ENCODE assay signal across 10 cellular contexts in the genomic region with DNA sequence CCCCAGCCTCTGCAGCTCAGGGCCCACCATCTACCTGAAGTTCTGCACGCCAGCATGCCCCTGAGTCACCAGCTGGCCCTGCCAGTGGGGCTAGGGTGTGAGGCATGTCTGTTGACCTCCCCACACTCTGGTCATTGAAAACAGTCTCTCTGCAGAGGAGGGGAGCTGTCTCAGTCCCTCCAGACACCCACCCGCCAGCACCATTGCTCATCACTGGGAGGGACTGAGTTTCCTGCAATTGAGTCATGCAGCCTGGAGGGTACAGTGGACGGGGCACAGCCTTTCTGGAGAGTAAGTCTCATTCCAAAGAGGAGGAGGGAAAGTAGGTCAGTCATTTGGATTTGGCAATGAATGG. TPM values are rescaled to one million over a fixed set of nuclear protein-coding genes. Genes with fewer than 3 reads are reported as not detected.
A peak's percentile ranks its signal among the peaks of the same experiment; 100 is the strongest.
DNase-seq lines count a peak whose midpoint lies in the region; ATAC-seq, FAIRE-seq and TF ChIP-seq lines count a peak whose summit lies in the region.
"Had no signal": no experiment of that assay in that cellular context is flagged by ENCODE, and none has a peak within 500 bp of the region (broad histone marks: within the 10 kb centered on the region; RNA-seq: fewer than 3 reads in every experiment).

No MANE protein-coding gene starts in this region.

- TF ChIP-seq RAD21 in IMR-90 (IDR thresholded peaks at IDR 0.05; ENCODE audit: low read length): peak; percentile 21

- no peak overlapping the region for H3K9ac ChIP-seq in IMR-90 (ENCODE audit: low read depth, low read length)

- H3K27ac ChIP-seq in IMR-90 (ENCODE audit: insufficient read depth, low read length) (peak overlapping the region; percentile 2; the same call in 1 of the 2 replicates), small intestine (ENCODE audit: low read depth in 1 of 2, low read length in 1 of 2) (no peak overlapping the region)
- H3K27ac ChIP-seq: cardiac muscle cell had no signal

- no CpG with 5 or more reads among the region's 3 CpGs for WGBS in IMR-90 (ENCODE audit: extremely low coverage in 2 of 2, insufficient read length in 1 of 2), 2 experiments
- 60 to 82% (median 72%) methylated on average over 3 of the region's 3 CpGs for WGBS in small intestine, 3 donors

- H3K23ac ChIP-seq in IMR-90 (ENCODE audit: low read depth, low read length): peak overlapping the region; percentile 11; the same call in 1 of the 2 replicates

- no peak overlapping the region; the same call in 1 of the 2 replicates for H3K4me2 ChIP-seq in IMR-90 (ENCODE audit: low read depth, low read length)

- H2AK9ac ChIP-seq in IMR-90 (replicated peaks; ENCODE audit: low read depth, low read length, poor library complexity): peak overlapping the region; percentile 66

- H3K14ac ChIP-seq in IMR-90 (replicated peaks; ENCODE audit: low read depth, low read length): peak overlapping the region; percentile 27

- no peaks in the 10 kb centered on the region for H3K27me3 ChIP-seq in IMR-90 (ENCODE audit: control insufficient read depth, insufficient read depth, low read length)
- H3K27me3 ChIP-seq in small intestine (ENCODE audit: control insufficient read depth in 2 of 2, insufficient read depth in 2 of 2, low read length in 2 of 2): no peaks in the 10 kb centered on the region
- H3K27me3 ChIP-seq: cardiac muscle cell had no signal

- H4K5ac ChIP-seq in IMR-90 (ENCODE audit: low read depth, low read length): peak overlapping the region; percentile 7; the same call in 1 of the 2 replicates

- H3K36me3 ChIP-seq in IMR-90 (ENCODE audit: control insufficient read depth, insufficient read depth, low read length) (no peaks in the 10 kb centered on the region), small intestine (ENCODE audit: control insufficient read depth in 2 of 2, insufficient read depth in 2 of 2, low read length in 2 of 2) (no peaks in the 10 kb centered on the region)
- H3K36me3 ChIP-seq: cardiac muscle cell had no signal

- H3K9me3 ChIP-seq in IMR-90 (ENCODE audit: control insufficient read depth, insufficient read depth, low read length) (no peaks in the 10 kb centered on the region), small intestine (ENCODE audit: control insufficient read depth, low read depth) (no peaks in the 10 kb centered on the region)

- TF ChIP-seq POLR2A in IMR-90 (IDR thresholded peaks at IDR 0.05; ENCODE audit: low read depth, low read length): no peak

- H3K9me1 ChIP-seq in IMR-90 (ENCODE audit: insufficient read depth, low read length): peaks cover 21% of the 10 kb centered on the region

- peaks cover 14% of the 10 kb centered on the region for H3K27me3 Mint-ChIP-seq in nephron (ENCODE audit: low read depth)

- H2AFZ ChIP-seq in IMR-90 (replicated peaks; ENCODE audit: low read length, poor library complexity): peak overlapping the region; percentile 77

- TF ChIP-seq CTCF in AG10803 (conservative IDR thresholded peaks at IDR 0.05; ENCODE audit: low read length) (no peak), IMR-90 (conservative IDR thresholded peaks at IDR 0.05; ENCODE audit: low read depth, low read length) (no peak), choroid plexus epithelial cell (conservative IDR thresholded peaks at IDR 0.05; ENCODE audit: low read depth, low read length) (no peak), nephron (IDR thresholded peaks at IDR 0.05; ENCODE audit: unreplicated experiment in 3 of 3) (no peak), GM13976 (IDR thresholded peaks at IDR 0.05; ENCODE audit: borderline replicate concordance, control extremely low read depth, extremely low read depth, insufficient read depth, missing control alignments) (no peak)

- H4K91ac ChIP-seq in IMR-90 (ENCODE audit: insufficient read depth, low read depth, low read length): peak overlapping the region; percentile 75

- ATAC-seq in IMR-90 (ENCODE audit: low read depth) (peak; percentile 93), GM21619 (IDR thresholded peaks at IDR 0.05; ENCODE audit: unreplicated experiment) (no peak)

- peak overlapping the region; percentile 82 for H2BK120ac ChIP-seq in IMR-90 (ENCODE audit: low read depth, low read length)

- no peak overlapping the region for H3K4me3 Mint-ChIP-seq in nephron

- H4K8ac ChIP-seq in IMR-90 (ENCODE audit: low read depth in 2 of 2, low read length in 2 of 2): peak overlapping the region in 1 of 2 experiments; percentile 95; a peak in 2 of 4 replicates

- dilution Hi-C loops in IMR-90 (cut with HindIII; ENCODE audit: low sequenced_read_pairs, unreplicated experiment): no loop called here

- peaks cover 0 to 11% of the 10 kb centered on the region in 2 experiments; a peak in 1 of 4 replicates for H3K79me1 ChIP-seq in IMR-90 (ENCODE audit: low read depth in 1 of 2, low read length in 2 of 2)

- H3K9me3 Mint-ChIP-seq in nephron: no peaks in the 10 kb centered on the region

- H3K4me1 ChIP-seq in IMR-90 (ENCODE audit: control insufficient read depth, insufficient read depth, low read length) (peaks cover 27% of the 10 kb centered on the region), small intestine (ENCODE audit: control insufficient read depth in 2 of 2, insufficient read depth in 1 of 2, low read depth in 1 of 2, low read length in 1 of 2) (no peaks in the 10 kb centered on the region)

- peak overlapping the region in 2 of 3 experiments; percentile 19 to 94 for H3K27ac Mint-ChIP-seq in nephron

- POLR2A ChIA-PET in IMR-90 (lab: Charles Lee; ENCODE audit: unreplicated experiment): no interaction called here

- H2AK5ac ChIP-seq in IMR-90 (ENCODE audit: low read depth, low read length): peak overlapping the region; percentile 69

- peak overlapping the region; percentile 90 for H2BK20ac ChIP-seq in IMR-90 (ENCODE audit: low read depth, low read length)

- DNase-seq in AG10803 (ENCODE audit: low read depth) (peak; percentile 88), IMR-90 (peak; percentile 87), choroid plexus epithelial cell (ENCODE audit: low read depth) (peak; percentile 78), NCI-H2107 (lab: John Stamatoyannopoulos, UW) (no peak), GM13976 (ENCODE audit: low spot score) (no peak), small intestine (no peak)
- DNase-seq: activated CD4-positive, alpha-beta T cell treated with anti-CD3 and anti-CD28 coated beads for 1 hour had no signal

- BruUV-seq in IMR-90 (replicated peaks; lab: Mats Ljungman, UMichigan): no TSS peak

- peak overlapping the region; percentile 69 for H3K4ac ChIP-seq in IMR-90 (ENCODE audit: low read depth, low read length)

- H3K18ac ChIP-seq in IMR-90 (ENCODE audit: low read depth, low read length): peak overlapping the region; percentile 5

- intact Hi-C loops in IMR-90 (cut with micrococcal nuclease): loop anchor here (2.0 kb wide), 1 partner anchor 22 kb away; no protein-coding TSS in a partner anchor

- H3K36me3 Mint-ChIP-seq in nephron (ENCODE audit: low read depth): no peaks in the 10 kb centered on the region

- peak overlapping the region; percentile 62; the same call in 2 of the 3 replicates for H2BK15ac ChIP-seq in IMR-90 (ENCODE audit: low read depth, low read length)

- in situ Hi-C loops in IMR-90 (cut with MboI; ENCODE audit: low sequenced_read_pairs) (no loop called here), GM13976 (cut with MboI; ENCODE audit: low sequenced_read_pairs, unreplicated experiment) (no loop called here)

- CTCF ChIA-PET in IMR-90 (lab: Yijun Ruan, JAX): no interaction called here

- H3K4me3 ChIP-seq in AG10803 (ENCODE audit: low read length) (no peak overlapping the region), IMR-90 (ENCODE audit: insufficient read depth, low read depth, low read length) (no peak overlapping the region), choroid plexus epithelial cell (ENCODE audit: low read depth, low read length) (no peak overlapping the region), small intestine (ENCODE audit: low read depth in 1 of 2, low read length in 2 of 2) (no peak overlapping the region)
- H3K4me3 ChIP-seq: cardiac muscle cell had no signal

- H3K4me1 Mint-ChIP-seq in nephron: peaks cover 48% of the 10 kb centered on the region

- H3K56ac ChIP-seq in IMR-90 (ENCODE audit: extremely low read depth, insufficient read depth, low read length): no peak overlapping the region

- no peaks in the 10 kb centered on the region for H4K20me1 ChIP-seq in IMR-90 (ENCODE audit: insufficient read depth, low read length)

- peak overlapping the region; percentile 80 for H2BK5ac ChIP-seq in IMR-90 (ENCODE audit: low read depth, low read length, poor library complexity, severe bottlenecking)

- FAIRE-seq in small intestine (lab: Jason Lieb, UNC): no peak

TF ChIP-seq in IMR-90, 13 proteins besides CTCF, POLR2A, EP300 and RAD21 (continues in another document):
- no peak for TF ChIP-seq RFX5 (IDR thresholded peaks at IDR 0.05; ENCODE audit: low read depth, low read length)
- TF ChIP-seq CHD1 (IDR thresholded peaks at IDR 0.05; ENCODE audit: low read depth, low read length): no peak
- TF ChIP-seq SMC3 (IDR thresholded peaks at IDR 0.05; ENCODE audit: low read depth, low read length): no peak; the same call in 1 of the 2 replicates
- TF ChIP-seq BHLHE40 (IDR thresholded peaks at IDR 0.05; ENCODE audit: low read depth, low read length): peak; percentile 54; the same call in 1 of the 2 replicates
- TF ChIP-seq MXI1 (IDR thresholded peaks at IDR 0.05; ENCODE audit: borderline replicate concordance, low read depth, low read length): no peak; the same call in 1 of the 2 replicates
- no peak for TF ChIP-seq MAFK (IDR thresholded peaks at IDR 0.05; ENCODE audit: low read depth, low read length)
- no peak for TF ChIP-seq NFE2L2 (IDR thresholded peaks at IDR 0.05; ENCODE audit: low read depth, low read length)
- peak; percentile 87 for TF ChIP-seq FOS (IDR thresholded peaks at IDR 0.05; ENCODE audit: low read depth, low read length)
- TF ChIP-seq, protein P1, sequence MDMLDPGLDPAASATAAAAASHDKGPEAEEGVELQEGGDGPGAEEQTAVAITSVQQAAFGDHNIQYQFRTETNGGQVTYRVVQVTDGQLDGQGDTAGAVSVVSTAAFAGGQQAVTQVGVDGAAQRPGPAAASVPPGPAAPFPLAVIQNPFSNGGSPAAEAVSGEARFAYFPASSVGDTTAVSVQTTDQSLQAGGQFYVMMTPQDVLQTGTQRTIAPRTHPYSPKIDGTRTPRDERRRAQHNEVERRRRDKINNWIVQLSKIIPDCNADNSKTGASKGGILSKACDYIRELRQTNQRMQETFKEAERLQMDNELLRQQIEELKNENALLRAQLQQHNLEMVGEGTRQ (IDR thresholded peaks at IDR 0.05; ENCODE audit: low read depth, low read length): peak; percentile 4; the same call in 1 of the 2 replicates
- peak; percentile 88 for TF ChIP-seq CEBPB (IDR thresholded peaks at IDR 0.05; ENCODE audit: low read depth, low read length)
- TF ChIP-seq RCOR1 (IDR thresholded peaks at IDR 0.05; ENCODE audit: insufficient replicate concordance, low read length): peak; percentile 11

RNA-seq across cellular contexts. Expression of gene COL5A1, which starts 16.8 kb away (rescaled TPM):
- 19.2 and 21.1 TPM in 2 replicates for total RNA-seq in IMR-90 (2012; rRNA removed)
- polyA plus RNA-seq in IMR-90 (2012; rRNA removed) (154 and 173 TPM in 2 replicates), small intestine (1 to 10 TPM in 2 of 3 donors, under 1 TPM in 1; 0.22 to 9.5 (median 1.4) TPM)
- 95.5 and 194 TPM in 2 replicates for polyA plus RNA-seq in IMR-90 (2012; cell fraction: cytosol; rRNA removed)
- 391 and 419 TPM in 2 replicates for polyA plus RNA-seq in IMR-90 (2012; cell fraction: nucleus; rRNA removed; ENCODE audit: low replicate concordance)

Comparison
In these comparisons a context has a peak if more than half of its experiments do, and no peak if none do; other contexts are left out.
1. DNase-seq: peak in AG10803 (single experiment), IMR-90 (single experiment) and choroid plexus epithelial cell (single experiment); none in NCI-H2107 (single experiment), GM13976 (single experiment) and small intestine (single experiment).
2. RNA of gene COL5A1, which starts 16.8 kb away (polyA plus RNA-seq): 95.5 to 419 TPM in IMR-90; 0.22 to 9.5 TPM in small intestine; every median in the first group is over 4 times any median in the second.